8 cellular contexts compared by ENCODE assay signal in the genomic region with DNA sequence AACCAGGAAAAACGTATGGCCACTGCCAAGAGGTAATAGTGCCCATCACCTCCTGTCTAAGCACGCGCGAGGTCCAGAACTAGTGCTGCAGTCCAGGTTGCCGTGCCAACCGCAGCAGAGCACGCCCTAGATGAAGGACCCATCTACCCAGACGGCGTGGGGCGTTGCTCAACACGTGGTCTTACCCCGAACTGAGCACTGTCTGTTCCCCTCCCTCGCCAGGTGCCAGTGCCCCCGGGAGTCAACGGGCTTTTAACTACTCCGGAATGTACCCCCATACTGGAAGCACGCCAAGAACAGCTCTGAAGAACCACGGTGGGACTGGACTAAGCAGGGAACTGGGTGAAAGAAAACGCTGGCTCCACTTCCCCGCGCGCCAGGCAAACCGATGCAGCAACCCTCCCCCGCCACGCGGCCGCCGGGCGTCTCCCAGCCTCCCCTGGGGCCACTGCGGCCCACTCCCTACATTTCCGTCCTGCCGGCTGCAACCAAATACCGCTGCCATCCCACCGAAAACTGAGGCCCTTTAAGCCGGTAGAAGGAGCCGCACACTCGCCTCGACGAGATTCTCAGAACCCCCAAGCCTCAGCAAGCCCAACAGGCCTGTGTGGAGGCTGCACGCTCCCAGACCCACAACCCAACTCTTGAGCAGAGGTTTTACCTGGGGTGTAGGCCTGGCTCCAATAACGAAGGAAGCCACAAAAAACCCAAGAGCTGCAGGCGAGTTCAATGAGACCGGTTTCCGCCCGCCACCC. TPM values are rescaled to one million over a fixed set of nuclear protein-coding genes. Genes with fewer than 3 reads are reported as not detected.
A peak's percentile ranks its signal among the peaks of the same experiment; 100 is the strongest.
DNase-seq lines count a peak whose midpoint lies in the region; ATAC-seq and TF ChIP-seq lines count a peak whose summit lies in the region.

HSPA8 (minus strand) TSS at position 734 of the 755 bp plus-strand sequence. CDS start 812 bp downstream, outside the sequence.

- DNase-seq in SKM-1 treated with dmso at 0.1 percent for 144 hours (lab: John Stamatoyannopoulos, UW; ENCODE audit: unreplicated experiment) (peak; percentile 34), SKM-1 (lab: John Stamatoyannopoulos, UW; ENCODE audit: unreplicated experiment) (no peak), T follicular helper cell (ENCODE audit: low read depth) (peak; percentile 47), adipocyte (ENCODE audit: low read depth) (peak; percentile 81), heart right ventricle (peak; percentile 65 to 68), prostate gland (ENCODE audit: low spot score) (peak; percentile 60), ureter (ENCODE audit: low spot score) (peak; percentile 76)

- H3K27me3 ChIP-seq in HUES48 (ENCODE audit: control insufficient read depth, insufficient read depth, low read length) (no peaks in the 10 kb centered on the region), adipocyte (replicated peaks; ENCODE audit: control insufficient read depth, insufficient read depth, low read length) (no peaks in the 10 kb centered on the region), heart right ventricle (no peaks in the 10 kb centered on the region), prostate gland (replicated peaks; ENCODE audit: insufficient read depth) (no peaks in the 10 kb centered on the region)

- H3K9ac ChIP-seq in HUES48 (ENCODE audit: low read depth, low read length) (peak within 1 kb of the TSS; percentile 99), adipocyte (ENCODE audit: low read length) (peak within 1 kb of the TSS; percentile 100)

- H3K9me3 ChIP-seq in HUES48 (ENCODE audit: control insufficient read depth, insufficient read depth, low read length) (no peaks in the 10 kb centered on the region), adipocyte (ENCODE audit: control insufficient read depth, low read length) (no peaks in the 10 kb centered on the region), heart right ventricle (no peaks in the 10 kb centered on the region), prostate gland (no peaks in the 10 kb centered on the region)

- H3K4me3 ChIP-seq in HUES48 (ENCODE audit: low read depth, low read length) (peak within 1 kb of the TSS; percentile 95), adipocyte (ENCODE audit: low read length) (peak within 1 kb of the TSS; percentile 97), heart right ventricle (peak within 1 kb of the TSS; percentile 67 to 96 (median 88)), prostate gland (peak within 1 kb of the TSS; percentile 73 to 91)

- 0% methylated on average over 40 to 45 of the region's 45 CpGs for WGBS in heart right ventricle, 2 donors
- under 1% methylated on average over 45 of the region's 45 CpGs for WGBS in prostate gland

- H3K27ac ChIP-seq in HUES48 (ENCODE audit: low read depth, low read length) (peak within 1 kb of the TSS; percentile 100), heart right ventricle (peak within 1 kb of the TSS; percentile 99 to 100 (median 100)), prostate gland (peak within 1 kb of the TSS; percentile 100)

- H3K4me1 ChIP-seq in HUES48 (ENCODE audit: control insufficient read depth, insufficient read depth, low read length) (peaks cover 10% of the 10 kb centered on the region), adipocyte (ENCODE audit: control insufficient read depth, insufficient read depth, low read length) (peaks cover 52% of the 10 kb centered on the region), heart right ventricle (peaks cover 16 to 77% (median 60%) of the 10 kb centered on the region in 9 donors), prostate gland (replicated peaks) (peaks cover 18% of the 10 kb centered on the region)

- peak; percentile 3 to 51 (median 12) for ATAC-seq in heart right ventricle

- TF ChIP-seq CTCF in heart right ventricle (IDR thresholded peaks at IDR 0.05) (no peak), prostate gland (IDR thresholded peaks at IDR 0.05) (no peak)

- H3K36me3 ChIP-seq in HUES48 (ENCODE audit: control insufficient read depth, insufficient read depth, low read length), result peaks cover 51% of the 10 kb centered on the region
- peaks cover 45% of the 10 kb centered on the region for H3K36me3 ChIP-seq in adipocyte (ENCODE audit: control insufficient read depth, insufficient read depth, low read length, severe bottlenecking)
- H3K36me3 ChIP-seq in heart right ventricle, result peaks cover 0 to 50% (median 38%) of the 10 kb centered on the region in 9 donors
- H3K36me3 ChIP-seq in prostate gland, result peaks cover 5 to 18% of the 10 kb centered on the region in 2 donors

- intact Hi-C loops in heart right ventricle (cut with DNase I), result loop anchor here in 4 of 10 donors (2.0 to 5.0 kb wide), 3 partner anchors 41 to 75 kb away; no protein-coding TSS in a partner anchor
- intact Hi-C loops in prostate gland (cut with DNase I), result no loop called here

- TF ChIP-seq POLR2A in prostate gland (IDR thresholded peaks at IDR 0.05), result peak; percentile 96

RNA-seq across cellular contexts. Expression of gene HSPA8, which starts in this region (rescaled TPM):
- total RNA-seq in heart right ventricle, result 1,000 to 10,000 TPM in 7 of 10 donors, 100 to 1,000 TPM in 3; 700 to 1,440 (median 1,139) TPM
- 100 to 1,000 TPM in 1 of 2 donors, 10 to 100 TPM in 1; 52.9 to 860 TPM for polyA plus RNA-seq in heart right ventricle
- total RNA-seq in prostate gland, result 100 to 1,000 TPM; 799 to 842 TPM
- 1,206 TPM for total RNA-seq in ureter
